In genomic region chr3:23580337-23580736, GRCh38 we compare ENCODE assay signal across 1 cellular context.
TF ChIP-seq lines count a peak whose summit lies in the region.

No MANE protein-coding gene starts in this region.

TF ChIP-seq in A549, 52 proteins besides CTCF, POLR2A, EP300 and RAD21 (continued from another document):
- TF ChIP-seq BCL3 (IDR thresholded peaks at IDR 0.05), result peak; percentile 92; the same call in 2 of the 3 replicates
- peak; percentile 89 to 93; a peak in 3 of 5 replicates for TF ChIP-seq JUN (IDR thresholded peaks at IDR 0.05)
- TF ChIP-seq MAX (IDR thresholded peaks at IDR 0.05), result peak; percentile 42; the same call in 1 of the 2 replicates
- no peak for TF ChIP-seq ZSCAN20 (CRISPR knock-in tag; IDR thresholded peaks at IDR 0.05)
- TF ChIP-seq ELK1 (IDR thresholded peaks at IDR 0.05; ENCODE audit: low read depth, low read length), result no peak
- peak; percentile 96 to 97 for TF ChIP-seq CEBPB (IDR thresholded peaks at IDR 0.05)
- TF ChIP-seq SMC3 (IDR thresholded peaks at IDR 0.05), result peak; percentile 58; the same call in 2 of the 3 replicates
- TF ChIP-seq GATA3 (IDR thresholded peaks at IDR 0.05; ENCODE audit: borderline replicate concordance), result peak; percentile 88
